Comparison of ENCODE assay signal across 10 cellular contexts in genomic region chr15:60910202-60910601, GRCh38.
"Had no signal": no experiment of that assay in that cellular context is flagged by ENCODE, and none has a peak within 500 bp of the region (broad histone marks: within the 10 kb centered on the region; RNA-seq: fewer than 3 reads in every experiment).

No MANE protein-coding gene starts in this region.

- H3K4me1 ChIP-seq: HAP-1 had no signal

- H3K36me3 ChIP-seq: HAP-1 had no signal

- H3K4me3 ChIP-seq: GM23248, GM23338, HAP-1 had no signal

- ATAC-seq: GM23338, HCT116 had no signal

- H3K9ac ChIP-seq: GM23248 had no signal

- H3K27ac ChIP-seq: GM23248 had no signal

- DNase-seq: GM23248, GOT3, H7, H9, HCEC 1CT, HFFc6 had no signal

- FAIRE-seq: H54 had no signal

- H2AFZ ChIP-seq: GM23248, GM23338 had no signal

- H3K4me2 ChIP-seq: GM23338 had no signal
